Comparison of ENCODE assay signal across 8 cellular contexts in the genomic region with DNA sequence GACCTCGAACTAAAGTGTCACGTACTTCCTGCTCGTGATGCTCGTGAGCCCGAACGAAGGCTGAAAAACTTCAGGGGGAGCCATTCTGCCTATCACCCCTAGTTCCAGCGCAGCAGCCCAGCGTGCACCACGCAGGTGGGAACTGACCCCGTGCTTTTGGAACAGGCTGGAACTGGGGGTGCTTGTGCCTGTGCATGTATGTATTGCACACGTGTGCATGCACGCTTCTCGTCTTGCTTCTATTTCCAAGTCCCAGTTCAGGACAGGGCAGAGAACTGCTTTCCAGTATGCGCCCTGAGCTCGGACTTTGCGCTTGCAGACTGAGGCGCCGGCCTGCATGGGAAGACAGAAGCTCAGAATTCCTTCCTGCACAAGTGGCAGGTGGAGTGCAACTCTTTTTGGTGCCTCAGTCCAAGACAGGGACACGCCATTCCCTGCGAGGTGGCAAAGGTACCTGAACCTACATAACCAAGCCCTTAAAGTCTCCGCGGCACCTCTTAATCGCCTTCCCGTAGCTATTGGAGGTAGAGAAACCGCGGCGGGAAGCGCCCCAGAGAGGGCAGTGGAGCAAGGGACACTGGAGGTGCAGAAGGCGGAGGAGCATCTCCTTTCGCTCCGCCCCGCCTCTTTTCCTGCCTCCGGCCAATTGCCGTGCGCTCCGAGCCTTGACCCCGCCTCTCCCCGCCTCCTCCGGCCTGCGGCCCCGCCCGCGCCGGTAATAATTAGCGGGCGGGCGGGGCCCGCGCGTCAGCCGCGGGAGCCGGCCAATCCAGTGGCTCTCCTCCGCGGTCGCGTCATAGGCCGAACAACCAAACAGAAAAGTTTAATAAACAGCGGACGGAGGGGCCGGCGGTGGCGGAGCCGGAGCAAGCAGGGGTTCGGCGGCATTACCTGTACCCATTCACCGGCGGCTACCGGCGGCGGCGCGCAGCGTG. TPM values are rescaled to one million over a fixed set of nuclear protein-coding genes. Genes with fewer than 3 reads are reported as not detected.
DNase-seq lines count a peak whose midpoint lies in the region; ATAC-seq lines count a peak whose summit lies in the region.

A gene (plus strand): TSS at position 826 of the 935 bp plus-strand sequence. CDS start 60,669 bp downstream, outside the sequence.

- H3K27me3 ChIP-seq in mesenchymal stem cell (ENCODE audit: control insufficient read depth in 1 of 2, insufficient read depth in 1 of 2, low read length in 2 of 2): peaks cover 9 to 14% of the 10 kb centered on the region in 2 experiments

- peak within 1 kb of the TSS; percentile 92 for H3K27ac ChIP-seq in mesenchymal stem cell (ENCODE audit: low read length, poor library complexity, severe bottlenecking)

- peak within 1 kb of the TSS; percentile 86 to 87 for H3K18ac ChIP-seq in mesenchymal stem cell (ENCODE audit: low read depth in 1 of 2, low read length in 2 of 2)

- peak within 1 kb of the TSS in 1 of 2 experiments; percentile 80 for H3K4ac ChIP-seq in mesenchymal stem cell (ENCODE audit: low read depth in 1 of 2, low read length in 2 of 2)

- peak within 1 kb of the TSS; percentile 97 for H3K9ac ChIP-seq in mesenchymal stem cell (ENCODE audit: low read length)

- H3K4me1 ChIP-seq in mesenchymal stem cell (ENCODE audit: control insufficient read depth, insufficient read depth, low read depth, low read length): peaks cover 5% of the 10 kb centered on the region

- H3K4me3 Mint-ChIP-seq in effector memory CD8-positive, alpha-beta T cell: peak within 1 kb of the TSS; percentile 91 to 95

- no peaks in the 10 kb centered on the region for H3K79me1 ChIP-seq in mesenchymal stem cell (replicated peaks; ENCODE audit: low read length, poor library complexity, severe bottlenecking)

- H2AFZ ChIP-seq in mesenchymal stem cell (ENCODE audit: low read depth, low read length): peak within 1 kb of the TSS; percentile 97

- no peaks in the 10 kb centered on the region for H3K9me3 ChIP-seq in mesenchymal stem cell (ENCODE audit: control insufficient read depth, low read length)

- peak within 1 kb of the TSS; percentile 96 for H4K8ac ChIP-seq in mesenchymal stem cell (ENCODE audit: low read length)

- peak within 1 kb of the TSS in 1 of 2 experiments; percentile 53 for H3K14ac ChIP-seq in mesenchymal stem cell (ENCODE audit: low read length in 2 of 2)

- peak within 1 kb of the TSS; percentile 81 for H2BK5ac ChIP-seq in mesenchymal stem cell (ENCODE audit: low read depth, low read length, poor library complexity, severe bottlenecking)

- peaks cover 0 to 3% of the 10 kb centered on the region in 2 experiments for H3K36me3 ChIP-seq in mesenchymal stem cell (ENCODE audit: control insufficient read depth in 1 of 2, insufficient read depth in 2 of 2, low read depth in 1 of 2, low read length in 2 of 2)

- WGBS in mesenchymal stem cell: 2% methylated on average over 63 of the region's 74 CpGs

- peak within 1 kb of the TSS; percentile 90 for H2BK15ac ChIP-seq in mesenchymal stem cell (ENCODE audit: low read depth, poor library complexity, severe bottlenecking)

- peaks cover 21 to 24% of the 10 kb centered on the region in 2 donors for H3K4me1 Mint-ChIP-seq in effector memory CD8-positive, alpha-beta T cell (ENCODE audit: low read depth in 2 of 2)

- peak; percentile 94 for DNase-seq in COR-L47 (lab: John Stamatoyannopoulos, UW)
- peak; percentile 95 for DNase-seq in HT1080 (ENCODE audit: low read depth)
- DNase-seq in NOMO-1 treated with DMSO at 0.1 percent for 48 hours (lab: John Stamatoyannopoulos, UW; ENCODE audit: unreplicated experiment): peak; percentile 97
- DNase-seq in activated CD8-positive, alpha-beta memory T cell treated with anti-CD3 and anti-CD28 coated beads for 4 hours (ENCODE audit: low read depth in 2 of 2): peak; percentile 87 to 88
- peak; percentile 95 to 97 (median 96) for DNase-seq in effector memory CD8-positive, alpha-beta T cell
- peak; percentile 95 for DNase-seq in mesenchymal stem cell
- peak; percentile 93 for DNase-seq in stimulated activated CD8-positive, alpha-beta memory T cell treated with anti-CD3 and anti-CD28 coated beads, Interleukin-12 subunit alpha, Interleukin-12 subunit beta, amount 100 ng/mL, for 4 hours (ENCODE audit: low read depth)

- H2BK120ac ChIP-seq in mesenchymal stem cell (ENCODE audit: low read depth, low read length): peak within 1 kb of the TSS; percentile 73

- H3K27me3 Mint-ChIP-seq in effector memory CD8-positive, alpha-beta T cell: no peaks in the 10 kb centered on the region

- peak within 1 kb of the TSS; percentile 96 for H3K4me2 ChIP-seq in mesenchymal stem cell (ENCODE audit: low read length, poor library complexity, severe bottlenecking)

- H4K91ac ChIP-seq in mesenchymal stem cell (ENCODE audit: low read length): peak within 1 kb of the TSS; percentile 75

- H3K36me3 Mint-ChIP-seq in effector memory CD8-positive, alpha-beta T cell (ENCODE audit: insufficient read depth): peaks cover 21% of the 10 kb centered on the region

- ATAC-seq in GM21360 (IDR thresholded peaks at IDR 0.05; ENCODE audit: unreplicated experiment): peak; percentile 70
- peak; percentile 83 for ATAC-seq in effector memory CD8-positive, alpha-beta T cell (replicated peaks)

- peak within 1 kb of the TSS; percentile 89 to 93 for H3K27ac Mint-ChIP-seq in effector memory CD8-positive, alpha-beta T cell

- H3K9me3 Mint-ChIP-seq in effector memory CD8-positive, alpha-beta T cell: no peaks in the 10 kb centered on the region

- peak within 1 kb of the TSS in 1 of 2 experiments; percentile 96 for H3K23ac ChIP-seq in mesenchymal stem cell (ENCODE audit: low read length in 2 of 2)

- H2AK5ac ChIP-seq in mesenchymal stem cell (ENCODE audit: low read length, severe bottlenecking): no peak within 1 kb of the TSS

- peak within 1 kb of the TSS; percentile 86 to 95 for H3K4me3 ChIP-seq in mesenchymal stem cell (ENCODE audit: insufficient read depth in 1 of 2, low read depth in 1 of 2, low read length in 2 of 2)

- peak within 1 kb of the TSS in 1 of 2 experiments; percentile 52 for H2BK12ac ChIP-seq in mesenchymal stem cell (ENCODE audit: low read length in 2 of 2)

RNA-seq across cellular contexts. Expression of the gene that starts here (rescaled TPM):
- 133 and 173 TPM in 2 replicates for total RNA-seq in HT1080 (2014; rRNA removed; shearing (Covaris generic))
- 137 and 140 TPM in 2 replicates for polyA plus RNA-seq in HT1080 (2015; cell fraction: cytosol; rRNA removed)
- polyA plus RNA-seq in HT1080 (2015; cell fraction: nucleus; rRNA removed): 83.1 and 89.9 TPM in 2 replicates
- polyA plus RNA-seq in mesenchymal stem cell (2013, experiment 1 of 2): 67.9 TPM
- 71.5 TPM for polyA plus RNA-seq in mesenchymal stem cell (2013, experiment 2 of 2)

Comparison
In these comparisons a context has a peak if more than half of its experiments do, and no peak if none do; other contexts are left out.
1. Peak in every context shown above with its lines: DNase-seq, ATAC-seq, H3K4me3 ChIP-seq and H3K27ac ChIP-seq.